In genomic region chr7:113698556-113699220, GRCh38 we compare ENCODE assay signal across 9 cellular contexts.
DNase-seq lines count a peak whose midpoint lies in the region; ATAC-seq and TF ChIP-seq lines count a peak whose summit lies in the region.
"Had no signal": no experiment of that assay in that cellular context is flagged by ENCODE, and none has a peak within 500 bp of the region (broad histone marks: within the 10 kb centered on the region; RNA-seq: fewer than 3 reads in every experiment).

No MANE protein-coding gene starts in this region.

- H3K27me3 ChIP-seq in tibial artery = no peaks in the 10 kb centered on the region

- CTCF ChIA-PET in RWPE1 (lab: Yijun Ruan, JAX) = interaction anchor here (0.8 to 1.1 kb wide), 2 partner anchors 11 to 12 kb away, joined by 3 read pairs; no protein-coding TSS in a partner anchor

- H3K4me1 ChIP-seq in tibial artery = no peaks in the 10 kb centered on the region

- H3K4me3 ChIP-seq in fibroblast of villous mesenchyme (ENCODE audit: low read depth, low read length) (no peak overlapping the region), tibial artery (no peak overlapping the region)

- no peaks in the 10 kb centered on the region for H3K36me3 ChIP-seq in tibial artery

- intact Hi-C loops in tibial artery (cut with DNase I; ENCODE audit: low total_unique reads) = no loop called here

- H3K27ac ChIP-seq in RWPE1 (no peak overlapping the region), tibial artery (no peak overlapping the region)

- peak; percentile 46 for ATAC-seq in HG03175 (IDR thresholded peaks at IDR 0.05; ENCODE audit: unreplicated experiment)
- no peak for ATAC-seq in GM18861 (IDR thresholded peaks at IDR 0.05; ENCODE audit: unreplicated experiment)

- POLR2A ChIA-PET in RWPE1 (lab: Yijun Ruan, JAX; ENCODE audit: low non-redundant PET) = no interaction called here

- no peaks in the 10 kb centered on the region for H3K9me3 ChIP-seq in tibial artery

- peak; percentile 90 for TF ChIP-seq CTCF in RWPE1 (conservative IDR thresholded peaks at IDR 0.05; ENCODE audit: low read depth)
- TF ChIP-seq CTCF in fibroblast of villous mesenchyme (IDR thresholded peaks at IDR 0.05; ENCODE audit: insufficient read depth, low read depth, low read length) = peak; percentile 63
- peak; percentile 65 to 73 for TF ChIP-seq CTCF in tibial artery (IDR thresholded peaks at IDR 0.05)

- DNase-seq in NCI-H2196 (lab: John Stamatoyannopoulos, UW; ENCODE audit: unreplicated experiment) = peak; percentile 11
- no peak for DNase-seq in NCI-H2196 treated with DMSO at 0.1 percent for 48 hours (lab: John Stamatoyannopoulos, UW; ENCODE audit: unreplicated experiment)
- peak; percentile 13 for DNase-seq in RWPE1 (ENCODE audit: low spot score)
- DNase-seq in fibroblast of villous mesenchyme (ENCODE audit: low read depth) = peak; percentile 20
- DNase-seq in tibial artery = no peak
- DNase-seq in germinal center (ENCODE audit: low spot score) = no peak
- DNase-seq: activated naive CD8-positive, alpha-beta T cell treated with anti-CD3 and anti-CD28 coated beads, Interleukin-2, amount 10 ng/mL, durations not matched to agents 7 days and 5 days had no signal

Comparison
In these comparisons a context has a peak if more than half of its experiments do, and no peak if none do; other contexts are left out.
1. DNase-seq: peak in NCI-H2196 (single experiment), RWPE1 (single experiment) and fibroblast of villous mesenchyme (single experiment); none in NCI-H2196 treated with DMSO at 0.1 percent for 48 hours (single experiment), tibial artery (0 of 2) and germinal center (single experiment).
2. Peak in every context shown above with its lines, with median percentiles within 50 percentile points of each other: CTCF ChIP-seq.